In genomic region chr17:1147664-1148063, GRCh38 we compare ENCODE assay signal across 8 cellular contexts. TPM values are rescaled to one million over a fixed set of nuclear protein-coding genes. Genes with fewer than 3 reads are reported as not detected.
DNase-seq lines count a peak whose midpoint lies in the region; ATAC-seq, FAIRE-seq and TF ChIP-seq lines count a peak whose summit lies in the region.

No MANE protein-coding gene starts in this region.

- H3K27me3 ChIP-seq in astrocyte (ENCODE audit: insufficient read depth, low read length) (no peaks in the 10 kb centered on the region), kidney epithelial cell (ENCODE audit: control insufficient read depth, insufficient read depth, low read length) (no peaks in the 10 kb centered on the region)

- H4K20me1 ChIP-seq in astrocyte (ENCODE audit: insufficient read depth, low read length), result peaks cover 52% of the 10 kb centered on the region

- H3K79me2 ChIP-seq in astrocyte (ENCODE audit: insufficient read depth, low read length), result peaks cover 3% of the 10 kb centered on the region

- H3K4me2 ChIP-seq in astrocyte (ENCODE audit: low read length), result no peak overlapping the region

- intact Hi-C loops in Calu3 (cut with micrococcal nuclease; ENCODE audit: unreplicated experiment), result loop anchor here (10.0 kb wide), 1 partner anchor 83 kb away; no protein-coding TSS in a partner anchor
- intact Hi-C loops in activated T-helper 1 cell treated with anti-CD3 and anti-CD28 coated beads, Interleukin-12 subunit alpha, Interleukin-12 subunit beta, Interleukin-2, Interleukin-4 antibody, amounts not matched to agents 30 ng/mL and 10 ng/mL and 1 ng/mL, durations not matched to agents 14 hours and 24 hours and 36 hours (cut with micrococcal nuclease), result no loop called here

- peak; percentile 80 for DNase-seq in Calu3
- peak; percentile 69 to 88 (median 78) for DNase-seq in NCI-H1417 (lab: John Stamatoyannopoulos, UW)
- DNase-seq in astrocyte (ENCODE audit: low read depth), result peak; percentile 49
- no peak for DNase-seq in kidney epithelial cell (ENCODE audit: low read depth)
- DNase-seq in activated naive CD4-positive, alpha-beta T cell treated with anti-CD3 and anti-CD28 coated beads, Interleukin-2, amount 50 U/mL, for 16 hours, result no peak
- DNase-seq in activated T-helper 1 cell treated with anti-CD3 and anti-CD28 coated beads, Interleukin-12 subunit alpha, Interleukin-12 subunit beta, Interleukin-2, Interleukin-4 antibody, amounts not matched to agents 30 ng/mL and 10 ng/mL and 1 ng/mL, durations not matched to agents 14 hours and 24 hours and 36 hours (ENCODE audit: low spot score), result no peak
- DNase-seq in activated effector memory CD4-positive, alpha-beta T cell treated with anti-CD3 and anti-CD28 coated beads, Interleukin-2, amount 50 U/mL, for 16 hours, result no peak

- H3K36me3 ChIP-seq in astrocyte (ENCODE audit: insufficient read depth, low read length), result no peaks in the 10 kb centered on the region
- H3K36me3 ChIP-seq in kidney epithelial cell (ENCODE audit: control insufficient read depth, insufficient read depth, low read length), result no peaks in the 10 kb centered on the region

- peaks cover 12% of the 10 kb centered on the region for H3K36me3 Mint-ChIP-seq in Calu3 (ENCODE audit: insufficient read depth, unreplicated experiment)
- peaks cover 7% of the 10 kb centered on the region for H3K36me3 Mint-ChIP-seq in astrocyte (ENCODE audit: low read depth, unreplicated experiment)
- H3K36me3 Mint-ChIP-seq in activated T-helper 1 cell treated with anti-CD3 and anti-CD28 coated beads, Interleukin-12 subunit alpha, Interleukin-12 subunit beta, Interleukin-2, Interleukin-4 antibody, amounts not matched to agents 30 ng/mL and 10 ng/mL and 1 ng/mL, durations not matched to agents 14 hours and 24 hours and 36 hours (ENCODE audit: low read depth), result no peaks in the 10 kb centered on the region

- no peak for FAIRE-seq in astrocyte (lab: Jason Lieb, UNC)

- TF ChIP-seq CTCF in Calu3 (IDR thresholded peaks at IDR 0.05; ENCODE audit: unreplicated experiment) (peak; percentile 60), astrocyte (IDR thresholded peaks at IDR 0.05; ENCODE audit: insufficient read depth, low read depth, low read length) (peak; percentile 54), kidney epithelial cell (IDR thresholded peaks at IDR 0.05; ENCODE audit: insufficient read depth, low read length, poor library complexity, severe bottlenecking) (peak; percentile 79)

- CTCF ChIA-PET in Calu3 (lab: Charles Lee), result interaction anchor here (0.7 to 2.3 kb wide), 6 partner anchors 25 to 397 kb away, joined by 3 to 22 read pairs (median 6); no protein-coding TSS in a partner anchor

- no peak overlapping the region for H3K9ac ChIP-seq in astrocyte (ENCODE audit: low read length)

- no peaks in the 10 kb centered on the region for H3K4me1 ChIP-seq in astrocyte (ENCODE audit: insufficient read depth, low read length)

- peak overlapping the region; percentile 7 for H2AFZ ChIP-seq in astrocyte (ENCODE audit: low read depth, low read length)

- H3K4me3 Mint-ChIP-seq in Calu3 (ENCODE audit: low read depth, unreplicated experiment) (no peak overlapping the region), astrocyte (ENCODE audit: unreplicated experiment) (no peak overlapping the region)
- H3K4me3 Mint-ChIP-seq in activated T-helper 1 cell treated with anti-CD3 and anti-CD28 coated beads, Interleukin-12 subunit alpha, Interleukin-12 subunit beta, Interleukin-2, Interleukin-4 antibody, amounts not matched to agents 30 ng/mL and 10 ng/mL and 1 ng/mL, durations not matched to agents 14 hours and 24 hours and 36 hours, result no peak overlapping the region

- no peak overlapping the region for H3K27ac ChIP-seq in astrocyte (ENCODE audit: low read depth, low read length)

- no peak for ATAC-seq in HG03159 (IDR thresholded peaks at IDR 0.05; ENCODE audit: unreplicated experiment)

- H3K27me3 Mint-ChIP-seq in Calu3 (ENCODE audit: unreplicated experiment), result no peaks in the 10 kb centered on the region
- H3K27me3 Mint-ChIP-seq in astrocyte (ENCODE audit: low read depth, unreplicated experiment), result no peaks in the 10 kb centered on the region
- peaks cover 4% of the 10 kb centered on the region for H3K27me3 Mint-ChIP-seq in activated T-helper 1 cell treated with anti-CD3 and anti-CD28 coated beads, Interleukin-12 subunit alpha, Interleukin-12 subunit beta, Interleukin-2, Interleukin-4 antibody, amounts not matched to agents 30 ng/mL and 10 ng/mL and 1 ng/mL, durations not matched to agents 14 hours and 24 hours and 36 hours (ENCODE audit: insufficient read depth)

- H3K4me1 Mint-ChIP-seq in Calu3 (ENCODE audit: low read depth, unreplicated experiment), result peaks cover 8% of the 10 kb centered on the region
- H3K4me1 Mint-ChIP-seq in astrocyte (ENCODE audit: low read depth, unreplicated experiment), result peaks cover 3% of the 10 kb centered on the region
- no peaks in the 10 kb centered on the region for H3K4me1 Mint-ChIP-seq in activated T-helper 1 cell treated with anti-CD3 and anti-CD28 coated beads, Interleukin-12 subunit alpha, Interleukin-12 subunit beta, Interleukin-2, Interleukin-4 antibody, amounts not matched to agents 30 ng/mL and 10 ng/mL and 1 ng/mL, durations not matched to agents 14 hours and 24 hours and 36 hours (ENCODE audit: low read depth)

- H3K4me3 ChIP-seq in astrocyte (ENCODE audit: insufficient read depth, low read depth, low read length) (no peak overlapping the region), kidney epithelial cell (ENCODE audit: low read depth, low read length) (no peak overlapping the region)

- BruUV-seq in Calu3 (replicated peaks; lab: Mats Ljungman, UMichigan), result no TSS peak

- H3K27ac Mint-ChIP-seq in Calu3 (ENCODE audit: unreplicated experiment) (peak overlapping the region; percentile 83), astrocyte (ENCODE audit: unreplicated experiment) (no peak overlapping the region)
- H3K27ac Mint-ChIP-seq in activated T-helper 1 cell treated with anti-CD3 and anti-CD28 coated beads, Interleukin-12 subunit alpha, Interleukin-12 subunit beta, Interleukin-2, Interleukin-4 antibody, amounts not matched to agents 30 ng/mL and 10 ng/mL and 1 ng/mL, durations not matched to agents 14 hours and 24 hours and 36 hours, result no peak overlapping the region

- no peaks in the 10 kb centered on the region for H3K9me3 ChIP-seq in astrocyte (ENCODE audit: insufficient read depth, low read depth, low read length)

- H3K9me3 Mint-ChIP-seq in Calu3 (ENCODE audit: low read depth, unreplicated experiment) (no peaks in the 10 kb centered on the region), astrocyte (ENCODE audit: unreplicated experiment) (no peaks in the 10 kb centered on the region)
- H3K9me3 Mint-ChIP-seq in activated T-helper 1 cell treated with anti-CD3 and anti-CD28 coated beads, Interleukin-12 subunit alpha, Interleukin-12 subunit beta, Interleukin-2, Interleukin-4 antibody, amounts not matched to agents 30 ng/mL and 10 ng/mL and 1 ng/mL, durations not matched to agents 14 hours and 24 hours and 36 hours, result no peaks in the 10 kb centered on the region

RNA-seq across cellular contexts. Expression of gene ABR, which starts 32.1 kb away (rescaled TPM):
- total RNA-seq in Calu3 (2022) (76.3 and 92.7 TPM in 2 replicates), astrocyte (70.9 and 85.0 TPM in 2 replicates), kidney epithelial cell (135 and 141 TPM in 2 replicates)
- total RNA-seq in activated T-helper 1 cell treated with anti-CD3 and anti-CD28 coated beads, Interleukin-12 subunit alpha, Interleukin-12 subunit beta, Interleukin-2, Interleukin-4 antibody, amounts not matched to agents 30 ng/mL and 10 ng/mL and 1 ng/mL, durations not matched to agents 14 hours and 24 hours and 36 hours, result 58.4 and 66.7 TPM in 2 replicates

Comparison
In these comparisons a context has a peak if more than half of its experiments do, and no peak if none do; other contexts are left out.
1. DNase-seq: peak in Calu3 (single experiment), NCI-H1417 (3 of 3) and astrocyte (single experiment); none in kidney epithelial cell (single experiment), activated naive CD4-positive, alpha-beta T cell treated with anti-CD3 and anti-CD28 coated beads, Interleukin-2, amount 50 U/mL, for 16 hours (single experiment), activated T-helper 1 cell treated with anti-CD3 and anti-CD28 coated beads, Interleukin-12 subunit alpha, Interleukin-12 subunit beta, Interleukin-2, Interleukin-4 antibody, amounts not matched to agents 30 ng/mL and 10 ng/mL and 1 ng/mL, durations not matched to agents 14 hours and 24 hours and 36 hours (single experiment) and activated effector memory CD4-positive, alpha-beta T cell treated with anti-CD3 and anti-CD28 coated beads, Interleukin-2, amount 50 U/mL, for 16 hours (single experiment).
2. Peak in every context shown above with its lines, with median percentiles within 50 percentile points of each other: CTCF ChIP-seq.